14 cellular contexts compared by ENCODE assay signal in genomic region chr14:77068515-77069200, GRCh38. TPM values are rescaled to one million over a fixed set of nuclear protein-coding genes. Genes with fewer than 3 reads are reported as not detected.
A peak's percentile ranks its signal among the peaks of the same experiment; 100 is the strongest.
DNase-seq lines count a peak whose midpoint lies in the region; ATAC-seq, FAIRE-seq and TF ChIP-seq lines count a peak whose summit lies in the region.
"Had no signal": no experiment of that assay in that cellular context is flagged by ENCODE, and none has a peak within 500 bp of the region (broad histone marks: within the 10 kb centered on the region; RNA-seq: fewer than 3 reads in every experiment).

No MANE protein-coding gene starts in this region.

- no peak overlapping the region for H4K12ac ChIP-seq in trophoblast cell (ENCODE audit: low read depth, low read length)

- no peak overlapping the region for H4K5ac ChIP-seq in H1 (ENCODE audit: insufficient read length, low read depth, low read length)

- in situ Hi-C loops in G401 (cut with HindIII; ENCODE audit: low sequenced_read_pairs), result no loop called here

- WGBS in H1 (ENCODE audit: extremely low coverage in 1 of 2, insufficient coverage in 1 of 2, insufficient read length in 1 of 2, insufficient replicate concordance in 2 of 2, low coverage in 1 of 2, low lambda C conversion rate in 2 of 2, missing lambda C conversion rate in 1 of 2), 2 experiments, result 83% methylated on average over 5 of the region's 5 CpGs; no CpG with 5 or more reads in 1 of the 2 experiments
- WGBS in trophoblast cell (ENCODE audit: extremely low coverage, insufficient coverage, insufficient read length), result no CpG with 5 or more reads among the region's 5 CpGs

- H3K4me1 ChIP-seq in H1 (replicated peaks in 1 of 4; ENCODE audit: control insufficient read depth in 3 of 4, insufficient read depth in 4 of 4, low read length in 3 of 4) (peaks cover 0 to 3% (median 1%) of the 10 kb centered on the region in 4 experiments; a peak in 4 of 7 replicates), trophoblast cell (ENCODE audit: control insufficient read depth in 1 of 2, insufficient read depth in 2 of 2, low read length in 2 of 2) (peaks cover 6% of the 10 kb centered on the region in 2 experiments)

- no peaks in the 10 kb centered on the region for H4K20me1 ChIP-seq in H1 (replicated peaks in 1 of 2; ENCODE audit: control insufficient read depth in 1 of 2, insufficient read depth in 2 of 2, low read length in 2 of 2)
- H4K20me1 ChIP-seq: BLaER1 had no signal

- no peak overlapping the region for H4K8ac ChIP-seq in H1 (ENCODE audit: extremely low read depth, insufficient read depth, low read length)
- H4K8ac ChIP-seq in trophoblast cell (ENCODE audit: low read depth, low read length), result no peak overlapping the region

- CTCF ChIA-PET in H1 (lab: Charles Lee; ENCODE audit: partially characterized antibody), result interaction anchor here (0.7 to 16.3 kb wide), 42 partner anchors 8 to 358 kb away, joined by 3 to 719 read pairs (median 5); partner anchors contain the start of genes IRF2BPL and ZDHHC22

- H2BK120ac ChIP-seq in H1 (replicated peaks; ENCODE audit: low read depth, low read length), result peak overlapping the region; percentile 20
- H2BK120ac ChIP-seq in trophoblast cell (ENCODE audit: insufficient read depth, low read length, poor library complexity), result no peak overlapping the region

- H2AK5ac ChIP-seq in H1 (ENCODE audit: low read depth, low read length) (0 out of 2 replicates have a peak overlapping the region, but pooled peaks have one; percentile 45), trophoblast cell (ENCODE audit: low read length) (peak overlapping the region; percentile 21)

- H3K14ac ChIP-seq in H1 (ENCODE audit: insufficient read length), result no peak overlapping the region
- no peak overlapping the region for H3K14ac ChIP-seq in trophoblast cell (ENCODE audit: low read length)

- H2AFZ ChIP-seq in H1 (ENCODE audit: low read length), result no peak overlapping the region
- no peak overlapping the region for H2AFZ ChIP-seq in trophoblast cell (ENCODE audit: insufficient read depth, low read length, poor library complexity)

- POLR2A ChIA-PET in H1 (lab: Charles Lee; ENCODE audit: partially characterized antibody), result interaction anchor here (1.2 to 1.8 kb wide), 4 partner anchors 17 to 200 kb away, joined by 3 to 5 read pairs (median 4); no protein-coding TSS in a partner anchor

- no peak for TF ChIP-seq CTCF in H1 (IDR thresholded peaks at IDR 0.05; ENCODE audit: control extremely low read depth in 1 of 3, insufficient read depth in 1 of 3, low read depth in 1 of 3, low read length in 3 of 3)

- H3K36me3 ChIP-seq in H1 (ENCODE audit: control insufficient read depth in 2 of 4, insufficient read depth in 4 of 4, low read length in 3 of 4) (no peaks in the 10 kb centered on the region), trophoblast cell (ENCODE audit: control insufficient read depth in 1 of 2, insufficient read depth in 2 of 2, low read length in 2 of 2) (no peaks in the 10 kb centered on the region)
- H3K36me3 ChIP-seq: BLaER1, esophagus muscularis mucosa, tibial artery had no signal

- H3K9ac ChIP-seq in H1 (replicated peaks in 1 of 4; ENCODE audit: extremely low read depth in 1 of 4, low read depth in 3 of 4, low read length in 3 of 4), result no peak overlapping the region
- H3K9ac ChIP-seq in trophoblast cell (ENCODE audit: low read length), result no peak overlapping the region
- H3K9ac ChIP-seq: BLaER1 had no signal

- H2BK5ac ChIP-seq in H1 (ENCODE audit: low read depth, low read length) (peak overlapping the region; percentile 14; the same call in 1 of the 2 replicates), trophoblast cell (ENCODE audit: low read depth, low read length, poor library complexity) (no peak overlapping the region)

- DNase-seq in NCI-H2171 treated with DMSO at 0.1 percent for 48 hours (lab: John Stamatoyannopoulos, UW) (peak; percentile 63), NCI-H2171 (lab: John Stamatoyannopoulos, UW) (no peak), NCI-H82 (lab: John Stamatoyannopoulos, UW) (peak; percentile 66), H1 (ENCODE audit: low read depth in 1 of 2, low spot score in 2 of 2) (no peak), trophoblast cell (no peak), G401 (ENCODE audit: low spot score) (no peak), AG20443 (ENCODE audit: low spot score) (no peak)
- DNase-seq: GOT3, NCI-H1436 treated with DMSO at 0.1 percent for 48 hours had no signal

- H3K79me1 ChIP-seq in H1 (ENCODE audit: low read depth, low read length) (no peaks in the 10 kb centered on the region), trophoblast cell (ENCODE audit: low read length) (no peaks in the 10 kb centered on the region)

- H4K91ac ChIP-seq in H1 (replicated peaks; ENCODE audit: insufficient read length, low read length), result peak overlapping the region; percentile 68
- H4K91ac ChIP-seq in trophoblast cell (ENCODE audit: low read depth, low read length), result no peak overlapping the region

- H3K27me3 ChIP-seq in H1 (replicated peaks in 1 of 4; ENCODE audit: control insufficient read depth in 3 of 4, extremely low read depth in 1 of 4, insufficient read depth in 3 of 4, low read length in 3 of 4) (no peaks in the 10 kb centered on the region), trophoblast cell (ENCODE audit: insufficient read depth, low read length) (no peaks in the 10 kb centered on the region)
- H3K27me3 ChIP-seq: BLaER1, esophagus muscularis mucosa, tibial artery had no signal

- H3K27ac ChIP-seq in H1 (ENCODE audit: low read depth, low read length) (no peak overlapping the region; the same call in 1 of the 2 replicates), trophoblast cell (ENCODE audit: low read depth, low read length) (no peak overlapping the region)
- H3K27ac ChIP-seq: BLaER1, esophagus muscularis mucosa, psoas muscle, tibial artery had no signal

- H2BK15ac ChIP-seq in H1 (ENCODE audit: low read length), result no peak overlapping the region

- no peaks in the 10 kb centered on the region for H3K9me3 ChIP-seq in H1 (ENCODE audit: insufficient read depth in 2 of 2, low read depth in 1 of 2, low read length in 1 of 2)
- peaks cover 2% of the 10 kb centered on the region for H3K9me3 ChIP-seq in trophoblast cell (ENCODE audit: insufficient read depth, low read depth, low read length)
- H3K9me3 ChIP-seq: BLaER1, esophagus muscularis mucosa, psoas muscle, tibial artery had no signal

- no peak for TF ChIP-seq POLR2A in H1 (IDR thresholded peaks at IDR 0.05; ENCODE audit: control extremely low read depth in 1 of 2, low read depth in 2 of 2, low read length in 2 of 2)

- no peak for ATAC-seq in GM18520 (IDR thresholded peaks at IDR 0.05; ENCODE audit: unreplicated experiment)

- FAIRE-seq in H1 (lab: Jason Lieb, UNC), result no peak

- H3K23ac ChIP-seq in H1 (ENCODE audit: insufficient read length) (no peak overlapping the region), trophoblast cell (ENCODE audit: low read length) (no peak overlapping the region)

- H3K56ac ChIP-seq in H1 (replicated peaks; ENCODE audit: insufficient read length, low read depth, low read length), result no peak overlapping the region

- no peak overlapping the region for H3K18ac ChIP-seq in H1 (ENCODE audit: extremely low read depth, low read length)
- H3K18ac ChIP-seq in trophoblast cell (ENCODE audit: low read length), result no peak overlapping the region

- no peak overlapping the region for H2BK20ac ChIP-seq in H1 (ENCODE audit: low read length)

- H3K4ac ChIP-seq in H1 (replicated peaks; ENCODE audit: insufficient read length, low read depth, low read length) (no peak overlapping the region), trophoblast cell (ENCODE audit: low read depth, low read length) (no peak overlapping the region)

- no peak for TF ChIP-seq EP300 in H1 (IDR thresholded peaks at IDR 0.05; ENCODE audit: borderline replicate concordance in 1 of 2, low read depth in 2 of 2, low read length in 2 of 2)

- no peak overlapping the region for H2BK12ac ChIP-seq in H1 (ENCODE audit: low read depth, low read length)
- no peak overlapping the region for H2BK12ac ChIP-seq in trophoblast cell (ENCODE audit: low read length)

- H3K79me2 ChIP-seq in H1 (ENCODE audit: control insufficient read depth in 1 of 2, insufficient read depth in 2 of 2, low read length in 2 of 2) (no peaks in the 10 kb centered on the region), trophoblast cell (ENCODE audit: control insufficient read depth, insufficient read depth, low read length, poor library complexity) (no peaks in the 10 kb centered on the region)

- TF ChIP-seq RAD21 in H1 (IDR thresholded peaks at IDR 0.05 in 1 of 2, conservative IDR thresholded peaks at IDR 0.05 in 1 of 2; ENCODE audit: low read depth in 2 of 2, low read length in 2 of 2), result no peak

- H3K23me2 ChIP-seq in H1 (ENCODE audit: low read depth, low read length), result no peaks in the 10 kb centered on the region

- no peak overlapping the region for H3K4me3 ChIP-seq in H1 (ENCODE audit: extremely low read depth in 1 of 4, insufficient read depth in 2 of 4, low read depth in 3 of 4, low read length in 4 of 4)
- no peak overlapping the region for H3K4me3 ChIP-seq in trophoblast cell (ENCODE audit: low read depth, low read length)
- H3K4me3 ChIP-seq: BLaER1, esophagus muscularis mucosa, psoas muscle, tibial artery had no signal

- H3K4me2 ChIP-seq in H1 (ENCODE audit: insufficient read depth in 1 of 2, low read depth in 2 of 2, low read length in 2 of 2), result no peak overlapping the region
- no peak overlapping the region for H3K4me2 ChIP-seq in trophoblast cell (ENCODE audit: low read length)
- H3K4me2 ChIP-seq: BLaER1 had no signal

RNA-seq across cellular contexts. Expression of gene CIPC, which starts 29.4 kb away (rescaled TPM):
- 31.7 and 32.7 TPM in 2 replicates for total RNA-seq in H1 (2021; fragmentation: NEBNext Ultra II Directional; extraction: Animal tissue kit (Norgen Biotek cat#: 25700))
- polyA plus RNA-seq in H1 (2011; rRNA removed), result 13.3 and 13.9 TPM in 2 replicates
- polyA plus RNA-seq in H1 (2011; cell fraction: cytosol; rRNA removed), result 19.8 TPM
- 14.3 TPM for polyA plus RNA-seq in H1 (2011; cell fraction: nucleus; rRNA removed)
- polyA plus RNA-seq in H1 (2012, experiment 1 of 2), result 12.0 to 17.1 TPM (median 16.7 TPM) in 4 replicates
- polyA plus RNA-seq in H1 (2012, experiment 2 of 2), result 2.0 TPM
- polyA plus RNA-seq in H1 (2013, experiment 1 of 2), result 15.9 TPM
- polyA plus RNA-seq in H1 (2013, experiment 2 of 2), result 15.4 TPM
- 41.1 and 42.1 TPM in 2 replicates for polyA minus RNA-seq in H1 (2011; rRNA and poly(A)+ RNA removed)
- 17.5 TPM for polyA minus RNA-seq in H1 (2011; cell fraction: cytosol; rRNA and poly(A)+ RNA removed)
- 15.8 TPM for polyA minus RNA-seq in H1 (2011; cell fraction: nucleus; rRNA and poly(A)+ RNA removed)
- 14.3 and 14.4 TPM in 2 replicates for polyA plus RNA-seq in trophoblast cell (2013)
- 30.5 and 32.2 TPM in 2 replicates for total RNA-seq in G401 (2014; rRNA removed; shearing (Covaris generic))

RNA-seq across cellular contexts. Expression of gene IRF2BPL, which starts 40.1 kb away (rescaled TPM):
- total RNA-seq in H1 (2021; fragmentation: NEBNext Ultra II Directional; extraction: Animal tissue kit (Norgen Biotek cat#: 25700)), result 57.0 and 59.6 TPM in 2 replicates
- 18.8 and 32.1 TPM in 2 replicates for polyA plus RNA-seq in H1 (2011; rRNA removed)
- 22.0 TPM for polyA plus RNA-seq in H1 (2011; cell fraction: cytosol; rRNA removed)
- polyA plus RNA-seq in H1 (2011; cell fraction: nucleus; rRNA removed), result 27.5 TPM
- 36.5 to 43.3 TPM (median 39.3 TPM) in 4 replicates for polyA plus RNA-seq in H1 (2012, experiment 1 of 2)
- 26.8 TPM for polyA plus RNA-seq in H1 (2012, experiment 2 of 2)
- polyA plus RNA-seq in H1 (2013, experiment 1 of 2), result 21.9 TPM
- 22.6 TPM for polyA plus RNA-seq in H1 (2013, experiment 2 of 2)
- polyA minus RNA-seq in H1 (2011; rRNA and poly(A)+ RNA removed), result 7.7 and 12.6 TPM in 2 replicates
- 47.4 TPM for polyA minus RNA-seq in H1 (2011; cell fraction: cytosol; rRNA and poly(A)+ RNA removed)
- polyA minus RNA-seq in H1 (2011; cell fraction: nucleus; rRNA and poly(A)+ RNA removed), result 25.9 TPM
- polyA plus RNA-seq in trophoblast cell (2013), result 21.4 and 23.0 TPM in 2 replicates
- total RNA-seq in G401 (2014; rRNA removed; shearing (Covaris generic)), result 57.2 and 59.4 TPM in 2 replicates

Comparison
In these comparisons a context has a peak if more than half of its experiments do, and no peak if none do; other contexts are left out.
1. DNase-seq: peak in NCI-H2171 treated with DMSO at 0.1 percent for 48 hours (single experiment) and NCI-H82 (single experiment); none in NCI-H2171 (single experiment), H1 (0 of 2), trophoblast cell (0 of 2), G401 (single experiment) and AG20443 (single experiment).